ENCODE assay signal across 8 cellular contexts in genomic region chr4:157992038-157992706, GRCh38.
DNase-seq lines count a peak whose midpoint lies in the region; ATAC-seq and TF ChIP-seq lines count a peak whose summit lies in the region.

No MANE protein-coding gene starts in this region.

- H3K9me3 Mint-ChIP-seq in activated T-cell treated with anti-CD3 and anti-CD28 coated beads, Interleukin-2, amount 50 U/mL, for 24 hours: no peaks in the 10 kb centered on the region

- H3K27me3 Mint-ChIP-seq in activated T-cell treated with anti-CD3 and anti-CD28 coated beads, Interleukin-2, amount 50 U/mL, for 24 hours: no peaks in the 10 kb centered on the region

- no peaks in the 10 kb centered on the region for H3K27me3 ChIP-seq in ascending aorta
- no peaks in the 10 kb centered on the region for H3K27me3 ChIP-seq in right atrium auricular region

- H3K4me3 ChIP-seq in ascending aorta (peak overlapping the region; percentile 57 to 59), right atrium auricular region (peak overlapping the region; percentile 22 to 37), retinal pigment epithelial cell (ENCODE audit: low read length) (no peak overlapping the region)

- DNase-seq in activated T-cell treated with anti-CD3 and anti-CD28 coated beads, Interleukin-2, amount 50 U/mL, for 24 hours: no peak
- DNase-seq in activated T-cell treated with anti-CD3 and anti-CD28 coated beads, Interleukin-2, amount 50 U/mL, for 48 hours: no peak
- peak; percentile 56 for DNase-seq in NCI-H446 treated with DMSO at 0.1 percent for 48 hours (lab: John Stamatoyannopoulos, UW)
- DNase-seq in ascending aorta (ENCODE audit: low spot score in 2 of 2): no peak
- no peak for DNase-seq in right atrium auricular region (ENCODE audit: low spot score)
- no peak for DNase-seq in retinal pigment epithelial cell (ENCODE audit: low read depth)

- H3K9me3 ChIP-seq in ascending aorta: no peaks in the 10 kb centered on the region
- H3K9me3 ChIP-seq in right atrium auricular region: no peaks in the 10 kb centered on the region

- H3K4me3 Mint-ChIP-seq in activated T-cell treated with anti-CD3 and anti-CD28 coated beads, Interleukin-2, amount 50 U/mL, for 24 hours: peak overlapping the region; percentile 39

- H3K27ac ChIP-seq in ascending aorta (peak overlapping the region; percentile 69), right atrium auricular region (peak overlapping the region; percentile 52 to 64)

- TF ChIP-seq CTCF in ascending aorta (IDR thresholded peaks at IDR 0.05) (peak; percentile 67 to 78 (median 76)), right atrium auricular region (IDR thresholded peaks at IDR 0.05) (peak; percentile 43 to 76), retinal pigment epithelial cell (conservative IDR thresholded peaks at IDR 0.05; ENCODE audit: low read depth, low read length) (peak; percentile 57)

- intact Hi-C loops in ascending aorta (cut with DNase I): loop anchor here (1.0 to 5.0 kb wide), 4 partner anchors 130 to 635 kb away; no protein-coding TSS in a partner anchor

- peaks cover 3% of the 10 kb centered on the region for H3K4me1 Mint-ChIP-seq in activated T-cell treated with anti-CD3 and anti-CD28 coated beads, Interleukin-2, amount 50 U/mL, for 24 hours (ENCODE audit: low read depth)

- H3K36me3 Mint-ChIP-seq in activated T-cell treated with anti-CD3 and anti-CD28 coated beads, Interleukin-2, amount 50 U/mL, for 24 hours (ENCODE audit: low read depth): no peaks in the 10 kb centered on the region

- H3K36me3 ChIP-seq in ascending aorta (no peaks in the 10 kb centered on the region), right atrium auricular region (no peaks in the 10 kb centered on the region)

- no peak overlapping the region for H3K27ac Mint-ChIP-seq in activated T-cell treated with anti-CD3 and anti-CD28 coated beads, Interleukin-2, amount 50 U/mL, for 24 hours

- no peaks in the 10 kb centered on the region for H3K4me1 ChIP-seq in ascending aorta
- peaks cover 0 to 10% of the 10 kb centered on the region in 2 donors for H3K4me1 ChIP-seq in right atrium auricular region

- peak; percentile 54 for ATAC-seq in HG02678 (IDR thresholded peaks at IDR 0.05; ENCODE audit: unreplicated experiment)
- no peak for ATAC-seq in GM21390 (IDR thresholded peaks at IDR 0.05; ENCODE audit: unreplicated experiment)
